18 cellular contexts compared by ENCODE assay signal in the genomic region with DNA sequence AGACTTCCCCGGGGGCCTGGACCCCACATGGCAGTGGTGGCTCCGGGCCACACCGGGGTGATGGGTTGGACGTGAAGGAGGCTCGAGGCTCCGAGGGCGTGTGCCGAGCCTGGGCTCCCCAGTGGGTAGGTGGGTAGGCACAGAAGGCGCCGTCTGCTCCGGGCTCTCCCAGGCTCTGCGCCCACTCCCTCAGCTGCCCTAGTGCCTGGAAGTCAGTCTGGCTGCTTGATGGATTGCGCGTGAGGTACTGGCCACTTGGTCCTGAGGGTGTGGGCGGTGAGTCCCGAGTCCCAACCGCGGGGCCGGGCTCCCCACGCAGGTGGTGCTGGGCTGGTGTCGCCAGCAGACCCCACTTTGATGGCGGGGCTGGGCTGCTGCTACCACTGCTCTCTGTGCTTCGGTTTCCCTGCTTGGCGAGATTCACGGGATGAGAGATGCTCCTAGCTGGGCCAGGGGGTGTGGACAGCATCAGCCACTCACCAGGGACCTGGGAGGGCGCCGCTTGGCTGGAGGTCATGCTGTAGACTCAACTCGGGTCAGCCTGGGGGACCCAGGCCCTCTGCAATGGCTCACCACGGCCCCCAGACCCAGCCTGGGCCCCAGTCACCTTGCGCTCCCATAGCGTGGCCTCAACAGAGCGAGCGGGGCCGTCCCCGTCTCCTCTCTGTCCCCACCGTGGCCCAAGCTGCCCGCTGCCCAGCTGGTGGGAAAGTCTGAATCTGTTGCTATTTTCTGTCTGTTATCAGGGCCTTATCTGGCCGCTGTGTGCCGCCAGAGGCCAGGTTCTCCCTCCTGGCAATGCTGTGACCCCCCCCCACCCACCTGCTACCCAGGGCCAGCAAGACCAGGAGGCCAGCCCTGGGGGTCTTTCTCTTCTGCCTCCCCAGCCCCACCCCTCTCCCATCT. TPM values are rescaled to one million over a fixed set of nuclear protein-coding genes. Genes with fewer than 3 reads are reported as not detected.
DNase-seq lines count a peak whose midpoint lies in the region; ATAC-seq and TF ChIP-seq lines count a peak whose summit lies in the region.
"Had no signal": no experiment of that assay in that cellular context is flagged by ENCODE, and none has a peak within 500 bp of the region (broad histone marks: within the 10 kb centered on the region; RNA-seq: fewer than 3 reads in every experiment).

No MANE protein-coding gene starts in this region.

- H2AFZ ChIP-seq in OCI-LY3 (ENCODE audit: low read depth, low read length), result no peak overlapping the region
- H2AFZ ChIP-seq: hepatocyte had no signal

- peaks cover 17% of the 10 kb centered on the region for H3K27me3 ChIP-seq in OCI-LY3 (ENCODE audit: low read depth, low read length)
- no peaks in the 10 kb centered on the region for H3K27me3 ChIP-seq in right cardiac atrium (ENCODE audit: control insufficient read depth, insufficient read depth)
- peaks cover 0 to 52% (median 0%) of the 10 kb centered on the region in 3 donors for H3K27me3 ChIP-seq in stomach
- H3K27me3 ChIP-seq: hepatocyte had no signal

- H3K4me3 ChIP-seq in OCI-LY3 (ENCODE audit: low read length) (no peak overlapping the region), right cardiac atrium (ENCODE audit: low read length) (no peak overlapping the region), stomach (no peak overlapping the region)
- H3K4me3 ChIP-seq: hepatocyte had no signal

- intact Hi-C loops in right cardiac atrium (cut with DNase I) (no loop called here), stomach (cut with DNase I; ENCODE audit: low total_unique reads) (no loop called here)

- H3K27me3 Mint-ChIP-seq in activated naive CD4-positive, alpha-beta T cell treated with anti-CD3 and anti-CD28 coated beads, Interleukin-2, amount 50 U/mL, for 24 hours, result no peaks in the 10 kb centered on the region
- H3K27me3 Mint-ChIP-seq: stimulated activated naive CD8-positive, alpha-beta T cell treated with anti-CD3 and anti-CD28 coated beads, Interleukin-15, Interleukin-2, amounts not matched to agents 100 ng/mL and 50 ng/mL, for 24 hours; T-cell had no signal

- no peak overlapping the region for H3K4me3 Mint-ChIP-seq in activated naive CD4-positive, alpha-beta T cell treated with anti-CD3 and anti-CD28 coated beads, Interleukin-2, amount 50 U/mL, for 24 hours
- H3K4me3 Mint-ChIP-seq: activated T-helper 1 cell treated with anti-CD3 and anti-CD28 coated beads, Interleukin-12 subunit alpha, Interleukin-12 subunit beta, Interleukin-2, Interleukin-4 antibody, amounts not matched to agents 30 ng/mL and 10 ng/mL and 1 ng/mL, durations not matched to agents 14 hours and 24 hours and 36 hours; WTC11 had no signal

- TF ChIP-seq CTCF in OCI-LY3 (IDR thresholded peaks at IDR 0.05; ENCODE audit: low read depth, low read length) (peak; percentile 26; the same call in 1 of the 2 replicates), stomach (IDR thresholded peaks at IDR 0.05) (peak in 1 of 7 experiments; percentile 11)

- H3K27ac ChIP-seq in OCI-LY3 (ENCODE audit: low read length) (no peak overlapping the region), right cardiac atrium (ENCODE audit: low read length) (peak overlapping the region; percentile 37), stomach (peak overlapping the region; percentile 52 to 77 (median 65))
- H3K27ac ChIP-seq: hepatocyte had no signal

- 70% methylated on average over 39 of the region's 39 CpGs for WGBS in right cardiac atrium
- 40 to 62% (median 54%) methylated on average over 26 to 39 of the region's 39 CpGs for WGBS in stomach, 5 donors

- peak overlapping the region; percentile 33 for H3K4me2 ChIP-seq in OCI-LY3 (ENCODE audit: low read length)
- H3K4me2 ChIP-seq: hepatocyte had no signal

- peaks cover 5% of the 10 kb centered on the region; the same call in 1 of the 2 replicates for H3K79me2 ChIP-seq in OCI-LY3 (ENCODE audit: low read length)

- no peak for TF ChIP-seq EP300 in stomach (IDR thresholded peaks at IDR 0.05)

- no peaks in the 10 kb centered on the region for H3K9me3 Mint-ChIP-seq in activated naive CD4-positive, alpha-beta T cell treated with anti-CD3 and anti-CD28 coated beads, Interleukin-2, amount 50 U/mL, for 24 hours
- H3K9me3 Mint-ChIP-seq: activated T-helper 1 cell treated with anti-CD3 and anti-CD28 coated beads, Interleukin-12 subunit alpha, Interleukin-12 subunit beta, Interleukin-2, Interleukin-4 antibody, amounts not matched to agents 30 ng/mL and 10 ng/mL and 1 ng/mL, durations not matched to agents 14 hours and 24 hours and 36 hours; stimulated activated naive CD8-positive, alpha-beta T cell treated with anti-CD3 and anti-CD28 coated beads, Interleukin-15, Interleukin-2, amounts not matched to agents 100 ng/mL and 50 ng/mL, for 24 hours; T-cell; WTC11 had no signal

- peaks cover 92% of the 10 kb centered on the region for H4K20me1 ChIP-seq in OCI-LY3 (ENCODE audit: insufficient read depth, low read length)

- no peak overlapping the region for H3K9ac ChIP-seq in OCI-LY3 (ENCODE audit: low read length)

- peaks cover 52% of the 10 kb centered on the region for H3K4me1 Mint-ChIP-seq in activated naive CD4-positive, alpha-beta T cell treated with anti-CD3 and anti-CD28 coated beads, Interleukin-2, amount 50 U/mL, for 24 hours

- H3K4me1 ChIP-seq in OCI-LY3 (ENCODE audit: low read length) (peaks cover 50% of the 10 kb centered on the region), right cardiac atrium (ENCODE audit: control insufficient read depth, insufficient read depth, low read length) (peaks cover 3% of the 10 kb centered on the region), stomach (peaks cover 73 to 100% (median 96%) of the 10 kb centered on the region in 4 donors)

- H3K9me3 ChIP-seq in OCI-LY3 (ENCODE audit: insufficient read depth, low read length) (no peaks in the 10 kb centered on the region), right cardiac atrium (ENCODE audit: control insufficient read depth, low read length) (no peaks in the 10 kb centered on the region), stomach (no peaks in the 10 kb centered on the region)

- H3K36me3 ChIP-seq in OCI-LY3 (replicated peaks; ENCODE audit: low read depth, low read length) (no peaks in the 10 kb centered on the region), stomach (no peaks in the 10 kb centered on the region)

- peak overlapping the region; percentile 12 for H3K27ac Mint-ChIP-seq in activated naive CD4-positive, alpha-beta T cell treated with anti-CD3 and anti-CD28 coated beads, Interleukin-2, amount 50 U/mL, for 24 hours
- H3K27ac Mint-ChIP-seq: activated T-helper 1 cell treated with anti-CD3 and anti-CD28 coated beads, Interleukin-12 subunit alpha, Interleukin-12 subunit beta, Interleukin-2, Interleukin-4 antibody, amounts not matched to agents 30 ng/mL and 10 ng/mL and 1 ng/mL, durations not matched to agents 14 hours and 24 hours and 36 hours; stimulated activated naive CD8-positive, alpha-beta T cell treated with anti-CD3 and anti-CD28 coated beads, Interleukin-15, Interleukin-2, amounts not matched to agents 100 ng/mL and 50 ng/mL, for 24 hours had no signal

- peak in 1 of 2 donors; percentile 14 for ATAC-seq in right cardiac atrium
- ATAC-seq: WTC11 had no signal

- no peaks in the 10 kb centered on the region for H3K36me3 Mint-ChIP-seq in activated naive CD4-positive, alpha-beta T cell treated with anti-CD3 and anti-CD28 coated beads, Interleukin-2, amount 50 U/mL, for 24 hours
- H3K36me3 Mint-ChIP-seq: WTC11 had no signal

- no peak for TF ChIP-seq POLR2A in stomach (IDR thresholded peaks at IDR 0.05)

- DNase-seq in activated naive CD4-positive, alpha-beta T cell treated with anti-CD3 and anti-CD28 coated beads, Interleukin-2, amount 50 U/mL, for 16 hours, result no peak
- DNase-seq in right cardiac atrium (peak in 1 of 3 donors; percentile 58), stomach (peak; percentile 67), amniotic stem cell (lab: John Stamatoyannopoulos, UW) (no peak), AG20443 (ENCODE audit: low spot score) (no peak), LoVo (ENCODE audit: low spot score) (no peak)
- DNase-seq: cerebellar nuclear complex, IMR-90, NCI-H1048, NCI-H82, posterior cingulate gyrus had no signal

RNA-seq across cellular contexts. Expression of a gene that starts 26.1 kb away (rescaled TPM):
- total RNA-seq in right cardiac atrium, result 10 to 100 TPM in 1 of 4 donors, 1 to 10 TPM in 3; 8.1 to 11.4 (median 8.7) TPM
- polyA plus RNA-seq in right cardiac atrium, result 7.7 TPM
- 10 to 100 TPM in 4 of 5 donors, 1 to 10 TPM in 1; 3.9 to 85.7 (median 20.5) TPM for total RNA-seq in stomach
- polyA plus RNA-seq in stomach, result 10 to 100 TPM in 1 of 3 donors, 1 to 10 TPM in 2; 4.1 to 10.6 (median 4.2) TPM
